Comparison of ENCODE assay signal across 23 cellular contexts in the genomic region with DNA sequence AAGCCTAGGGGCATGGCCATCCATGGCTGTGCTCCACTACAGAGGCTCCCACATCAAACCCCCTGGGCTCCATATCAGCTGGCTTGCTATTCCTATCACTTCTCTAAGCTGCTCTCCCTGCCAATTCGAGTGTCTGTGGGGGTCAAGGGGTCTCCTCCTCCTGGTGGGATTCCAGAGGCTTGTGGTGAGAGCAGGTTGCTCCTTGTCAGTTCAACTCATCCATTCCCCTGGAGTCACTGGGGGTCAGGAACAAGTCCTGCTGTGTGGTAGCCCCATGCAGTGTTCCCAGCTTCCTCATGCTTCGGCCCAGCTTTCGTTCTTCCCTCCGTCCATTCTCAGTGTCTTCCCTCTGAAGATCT.
DNase-seq lines count a peak whose midpoint lies in the region; ATAC-seq, FAIRE-seq and TF ChIP-seq lines count a peak whose summit lies in the region.
"Had no signal": no experiment of that assay in that cellular context is flagged by ENCODE, and none has a peak within 500 bp of the region (broad histone marks: within the 10 kb centered on the region; RNA-seq: fewer than 3 reads in every experiment).

No MANE protein-coding gene starts in this region.

- TF ChIP-seq RAD21 in H1 (IDR thresholded peaks at IDR 0.05 in 1 of 2, conservative IDR thresholded peaks at IDR 0.05 in 1 of 2; ENCODE audit: low read depth in 2 of 2, low read length in 2 of 2): no peak

- H3K14ac ChIP-seq in H1 (ENCODE audit: insufficient read length): no peak overlapping the region

- peaks cover 2% of the 10 kb centered on the region for H3K9me3 Mint-ChIP-seq in activated CD8-positive, alpha-beta memory T cell treated with anti-CD3 and anti-CD28 coated beads, Interleukin-2, amount 10 ng/mL, durations not matched to agents 7 days and 5 days (ENCODE audit: low read depth)

- no peak for TF ChIP-seq EP300 in H1 (IDR thresholded peaks at IDR 0.05; ENCODE audit: borderline replicate concordance in 1 of 2, low read depth in 2 of 2, low read length in 2 of 2)

- no peak overlapping the region for H2BK15ac ChIP-seq in H1 (ENCODE audit: low read length)

- no peak overlapping the region for H2BK120ac ChIP-seq in H1 (replicated peaks; ENCODE audit: low read depth, low read length)

- POLR2A ChIA-PET in H1 (lab: Charles Lee; ENCODE audit: partially characterized antibody) (interaction anchor here (1.5 kb wide), 1 partner anchor 9 kb away, joined by 3 read pairs; no protein-coding TSS in a partner anchor), PC-3 (lab: Charles Lee; ENCODE audit: unreplicated experiment) (no interaction called here)

- H3K9me3 ChIP-seq in H1 (ENCODE audit: insufficient read depth in 2 of 2, low read depth in 1 of 2, low read length in 1 of 2) (no peaks in the 10 kb centered on the region), vagina (no peaks in the 10 kb centered on the region), PC-3 (ENCODE audit: low read length) (no peaks in the 10 kb centered on the region)
- H3K9me3 ChIP-seq: SK-N-SH had no signal

- intact Hi-C loops in vagina (cut with DNase I): no loop called here
- intact Hi-C loops in PC-3 (cut with micrococcal nuclease): no loop called here

- no peaks in the 10 kb centered on the region for H3K36me3 Mint-ChIP-seq in activated CD8-positive, alpha-beta memory T cell treated with anti-CD3 and anti-CD28 coated beads, Interleukin-2, amount 10 ng/mL, durations not matched to agents 7 days and 5 days
- H3K36me3 Mint-ChIP-seq: CD8-positive, alpha-beta T cell had no signal

- no peaks in the 10 kb centered on the region for H3K79me1 ChIP-seq in H1 (ENCODE audit: low read depth, low read length)

- no peak overlapping the region for H2AFZ ChIP-seq in H1 (ENCODE audit: low read length)
- no peak overlapping the region for H2AFZ ChIP-seq in PC-3 (ENCODE audit: low read length)
- H2AFZ ChIP-seq: GM23338 had no signal

- H4K91ac ChIP-seq in H1 (replicated peaks; ENCODE audit: insufficient read length, low read length): no peak overlapping the region

- H3K4me3 ChIP-seq in H1 (ENCODE audit: extremely low read depth in 1 of 4, insufficient read depth in 2 of 4, low read depth in 3 of 4, low read length in 4 of 4) (no peak overlapping the region), vagina (no peak overlapping the region), PC-3 (ENCODE audit: low read length) (no peak overlapping the region)
- H3K4me3 ChIP-seq: GM23338 had no signal

- H2AK5ac ChIP-seq in H1 (ENCODE audit: low read depth, low read length): no peak overlapping the region

- FAIRE-seq in H1 (lab: Jason Lieb, UNC): no peak
- FAIRE-seq: GM12891 had no signal

- CTCF ChIA-PET in activated CD8-positive, alpha-beta memory T cell treated with anti-CD3 and anti-CD28 coated beads, Interleukin-2, amount 10 ng/mL, durations not matched to agents 7 days and 5 days (lab: Charles Lee): no interaction called here
- CTCF ChIA-PET in H1 (lab: Charles Lee; ENCODE audit: partially characterized antibody) (interaction anchor here (0.7 to 3.8 kb wide), 12 partner anchors 9 to 201 kb away, joined by 3 to 15 read pairs (median 3); no protein-coding TSS in a partner anchor), PC-3 (lab: Charles Lee) (no interaction called here)

- BruUV-seq in PC-3 (replicated peaks; lab: Mats Ljungman, UMichigan): no TSS peak

- ATAC-seq in activated CD8-positive, alpha-beta memory T cell treated with anti-CD3 and anti-CD28 coated beads, Interleukin-2, amount 10 ng/mL, durations not matched to agents 7 days and 5 days: no peak
- ATAC-seq in left lobe of liver (no peak), PC-3 (no peak)
- ATAC-seq: CD8-positive, alpha-beta T cell had no signal

- no peak overlapping the region for H3K56ac ChIP-seq in H1 (replicated peaks; ENCODE audit: insufficient read length, low read depth, low read length)

- H2BK5ac ChIP-seq in H1 (ENCODE audit: low read depth, low read length): no peak overlapping the region

- no peaks in the 10 kb centered on the region for H4K20me1 ChIP-seq in H1 (replicated peaks in 1 of 2; ENCODE audit: control insufficient read depth in 1 of 2, insufficient read depth in 2 of 2, low read length in 2 of 2)
- no peaks in the 10 kb centered on the region for H4K20me1 ChIP-seq in PC-3 (ENCODE audit: low read length)

- H3K36me3 ChIP-seq in H1 (ENCODE audit: control insufficient read depth in 2 of 4, insufficient read depth in 4 of 4, low read length in 3 of 4): no peaks in the 10 kb centered on the region
- H3K36me3 ChIP-seq in vagina: no peaks in the 10 kb centered on the region
- H3K36me3 ChIP-seq in PC-3 (ENCODE audit: low read depth, low read length): no peaks in the 10 kb centered on the region

- TF ChIP-seq POLR2A in H1 (IDR thresholded peaks at IDR 0.05; ENCODE audit: control extremely low read depth in 1 of 2, low read depth in 2 of 2, low read length in 2 of 2) (no peak), vagina (IDR thresholded peaks at IDR 0.05) (no peak)

- H3K4me1 ChIP-seq in H1 (replicated peaks in 1 of 4; ENCODE audit: control insufficient read depth in 3 of 4, insufficient read depth in 4 of 4, low read length in 3 of 4) (peaks cover 0 to 3% (median 0%) of the 10 kb centered on the region in 4 experiments; a peak in 1 of 7 replicates), vagina (peaks cover 7% of the 10 kb centered on the region), PC-3 (ENCODE audit: insufficient read depth, low read length) (peaks cover 4% of the 10 kb centered on the region; the same call in 1 of the 2 replicates)

- no peak overlapping the region for H3K4ac ChIP-seq in H1 (replicated peaks; ENCODE audit: insufficient read length, low read depth, low read length)

- no peak for TF ChIP-seq CTCF in H1 (IDR thresholded peaks at IDR 0.05; ENCODE audit: control extremely low read depth in 1 of 3, insufficient read depth in 1 of 3, low read depth in 1 of 3, low read length in 3 of 3)
- TF ChIP-seq CTCF in vagina (IDR thresholded peaks at IDR 0.05): no peak
- no peak for TF ChIP-seq CTCF in PC-3 (conservative IDR thresholded peaks at IDR 0.05; ENCODE audit: low read depth, low read length)

- H4K5ac ChIP-seq in H1 (ENCODE audit: insufficient read length, low read depth, low read length): no peak overlapping the region

- no peak overlapping the region for H3K9ac ChIP-seq in H1 (replicated peaks in 1 of 4; ENCODE audit: extremely low read depth in 1 of 4, low read depth in 3 of 4, low read length in 3 of 4)
- H3K9ac ChIP-seq in PC-3 (ENCODE audit: low read length): no peak overlapping the region
- H3K9ac ChIP-seq: KMS-11, SK-N-SH had no signal

- no peak overlapping the region for H3K23ac ChIP-seq in H1 (ENCODE audit: insufficient read length)

- peaks cover 58% of the 10 kb centered on the region for H3K27me3 Mint-ChIP-seq in activated CD8-positive, alpha-beta memory T cell treated with anti-CD3 and anti-CD28 coated beads, Interleukin-2, amount 10 ng/mL, durations not matched to agents 7 days and 5 days

- H4K8ac ChIP-seq in H1 (ENCODE audit: extremely low read depth, insufficient read depth, low read length): no peak overlapping the region

- DNase-seq in activated CD8-positive, alpha-beta memory T cell treated with anti-CD3 and anti-CD28 coated beads, Interleukin-2, amount 10 ng/mL, durations not matched to agents 7 days and 5 days: peak; percentile 30
- DNase-seq in activated CD8-positive, alpha-beta memory T cell treated with anti-CD3 and anti-CD28 coated beads, Interleukin-2, amount 50 U/mL, for 48 hours: no peak
- DNase-seq in H1 (ENCODE audit: low read depth in 1 of 2, low spot score in 2 of 2) (peak in 1 of 2 experiments; percentile 17), left lobe of liver (ENCODE audit: low spot score) (peak; percentile 22), vagina (ENCODE audit: extremely low spot score in 2 of 2) (peak; percentile 74 to 81), NCI-H187 treated with DMSO at 0.1 percent for 48 hours (lab: John Stamatoyannopoulos, UW) (no peak), PC-3 (no peak), hepatic stellate cell (ENCODE audit: low spot score) (no peak)
- DNase-seq: AML-193; C1 segment of cervical spinal cord; CD8-positive, alpha-beta T cell; DND-41; HCEC 1CT; IMR-90; NCI-H1694 treated with DMSO at 0.1 percent for 48 hours; NCI-H2107; NCI-H446 treated with DMSO at 0.1 percent for 48 hours; NCI-H526 treated with DMSO at 0.1 percent for 48 hours; OCI-M1; SK-N-SH had no signal

- no peaks in the 10 kb centered on the region for H3K9me2 ChIP-seq in PC-3 (replicated peaks; ENCODE audit: low read length)
- H3K9me2 ChIP-seq: SK-N-SH had no signal

- H3K79me2 ChIP-seq in H1 (ENCODE audit: control insufficient read depth in 1 of 2, insufficient read depth in 2 of 2, low read length in 2 of 2) (no peaks in the 10 kb centered on the region), PC-3 (ENCODE audit: low read length) (no peaks in the 10 kb centered on the region)

- H3K27ac Mint-ChIP-seq in activated CD8-positive, alpha-beta memory T cell treated with anti-CD3 and anti-CD28 coated beads, Interleukin-2, amount 10 ng/mL, durations not matched to agents 7 days and 5 days: no peak overlapping the region
- H3K27ac Mint-ChIP-seq: CD8-positive, alpha-beta T cell; GM23338 had no signal

- no peak overlapping the region for H3K4me3 Mint-ChIP-seq in activated CD8-positive, alpha-beta memory T cell treated with anti-CD3 and anti-CD28 coated beads, Interleukin-2, amount 10 ng/mL, durations not matched to agents 7 days and 5 days
- H3K4me3 Mint-ChIP-seq: CD8-positive, alpha-beta T cell; GM23338 had no signal

- no peak overlapping the region for H2BK20ac ChIP-seq in H1 (ENCODE audit: low read length)

- H3K4me2 ChIP-seq in H1 (ENCODE audit: insufficient read depth in 1 of 2, low read depth in 2 of 2, low read length in 2 of 2) (no peak overlapping the region), PC-3 (ENCODE audit: low read length) (no peak overlapping the region)
- H3K4me2 ChIP-seq: GM23338, KMS-11, SK-N-SH had no signal

- no peaks in the 10 kb centered on the region for H3K23me2 ChIP-seq in H1 (ENCODE audit: low read depth, low read length)

- 0 out of 2 replicates have a peak overlapping the region, but pooled peaks have one; percentile 27 for H2BK12ac ChIP-seq in H1 (ENCODE audit: low read depth, low read length)

- H3K27ac ChIP-seq in H1 (ENCODE audit: low read depth, low read length): no peak overlapping the region
- H3K27ac ChIP-seq in vagina: no peak overlapping the region
- H3K27ac ChIP-seq in PC-3 (ENCODE audit: low read length): no peak overlapping the region
- H3K27ac ChIP-seq: KMS-11 had no signal

- H3K18ac ChIP-seq in H1 (ENCODE audit: extremely low read depth, low read length): no peak overlapping the region

- H3K27me3 ChIP-seq in H1 (replicated peaks in 1 of 4; ENCODE audit: control insufficient read depth in 3 of 4, extremely low read depth in 1 of 4, insufficient read depth in 3 of 4, low read length in 3 of 4): 0 out of 7 replicates have a peak, but pooled peaks cover 0 to 2% (median 0%) of the 10 kb centered on the region in 4 experiments
- H3K27me3 ChIP-seq in vagina: no peaks in the 10 kb centered on the region
- peaks cover 8% of the 10 kb centered on the region for H3K27me3 ChIP-seq in PC-3 (ENCODE audit: low read length)

- H3F3A ChIP-seq in PC-3 (ENCODE audit: low read length, unreplicated experiment): no peaks in the 10 kb centered on the region

- WGBS in H1 (ENCODE audit: extremely low coverage in 1 of 2, insufficient coverage in 1 of 2, insufficient read length in 1 of 2, insufficient replicate concordance in 2 of 2, low coverage in 1 of 2, low lambda C conversion rate in 2 of 2, missing lambda C conversion rate in 1 of 2), 2 experiments: 95% methylated on average over 4 of the region's 4 CpGs; no CpG with 5 or more reads in 1 of the 2 experiments

- H3K4me1 Mint-ChIP-seq in activated CD8-positive, alpha-beta memory T cell treated with anti-CD3 and anti-CD28 coated beads, Interleukin-2, amount 10 ng/mL, durations not matched to agents 7 days and 5 days: peaks cover 6% of the 10 kb centered on the region

Comparison
In these comparisons a context has a peak if more than half of its experiments do, and no peak if none do; other contexts are left out.
1. DNase-seq: peak in activated CD8-positive, alpha-beta memory T cell treated with anti-CD3 and anti-CD28 coated beads, Interleukin-2, amount 10 ng/mL, durations not matched to agents 7 days and 5 days (single experiment), left lobe of liver (single experiment) and vagina (2 of 2); none in activated CD8-positive, alpha-beta memory T cell treated with anti-CD3 and anti-CD28 coated beads, Interleukin-2, amount 50 U/mL, for 48 hours (single experiment), NCI-H187 treated with DMSO at 0.1 percent for 48 hours (single experiment), PC-3 (single experiment) and hepatic stellate cell (single experiment).